1 cellular context compared by ENCODE assay signal in the genomic region with DNA sequence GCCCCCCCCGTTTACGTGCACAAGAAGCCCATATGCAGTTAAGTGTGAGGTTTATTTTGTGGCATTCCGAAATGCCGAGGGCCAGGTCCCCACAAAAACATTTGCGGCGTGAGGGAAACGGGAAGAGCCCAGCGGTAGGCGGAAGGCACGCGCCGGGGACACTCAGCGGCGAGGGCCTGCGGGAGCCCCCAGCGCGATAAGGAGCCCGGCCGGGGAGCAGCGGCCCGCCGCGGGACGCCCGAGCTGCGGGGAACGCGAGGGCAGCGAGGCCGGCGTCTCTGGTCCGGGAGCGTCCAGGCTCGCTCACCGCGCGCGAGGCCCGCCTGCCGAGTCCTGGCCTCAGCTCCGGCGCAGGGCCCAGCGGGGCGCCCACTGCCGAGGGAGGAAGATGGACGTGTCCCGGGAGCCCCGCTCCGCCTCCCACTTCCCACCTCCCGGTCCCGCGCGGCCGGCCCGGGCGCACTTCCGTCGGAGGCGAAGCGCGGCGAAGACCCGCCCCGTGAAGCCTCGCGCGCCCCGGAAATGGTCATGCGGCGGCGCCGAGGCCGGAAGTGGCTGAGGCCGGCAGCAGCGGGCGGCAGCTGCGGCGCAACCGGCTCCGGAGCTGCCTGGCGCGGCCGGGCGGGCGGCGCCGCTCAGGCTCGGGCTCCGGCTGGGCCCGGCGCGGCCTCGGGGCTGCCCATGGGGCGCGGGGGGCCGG.
TF ChIP-seq lines count a peak whose summit lies in the region.

A gene with protein sequence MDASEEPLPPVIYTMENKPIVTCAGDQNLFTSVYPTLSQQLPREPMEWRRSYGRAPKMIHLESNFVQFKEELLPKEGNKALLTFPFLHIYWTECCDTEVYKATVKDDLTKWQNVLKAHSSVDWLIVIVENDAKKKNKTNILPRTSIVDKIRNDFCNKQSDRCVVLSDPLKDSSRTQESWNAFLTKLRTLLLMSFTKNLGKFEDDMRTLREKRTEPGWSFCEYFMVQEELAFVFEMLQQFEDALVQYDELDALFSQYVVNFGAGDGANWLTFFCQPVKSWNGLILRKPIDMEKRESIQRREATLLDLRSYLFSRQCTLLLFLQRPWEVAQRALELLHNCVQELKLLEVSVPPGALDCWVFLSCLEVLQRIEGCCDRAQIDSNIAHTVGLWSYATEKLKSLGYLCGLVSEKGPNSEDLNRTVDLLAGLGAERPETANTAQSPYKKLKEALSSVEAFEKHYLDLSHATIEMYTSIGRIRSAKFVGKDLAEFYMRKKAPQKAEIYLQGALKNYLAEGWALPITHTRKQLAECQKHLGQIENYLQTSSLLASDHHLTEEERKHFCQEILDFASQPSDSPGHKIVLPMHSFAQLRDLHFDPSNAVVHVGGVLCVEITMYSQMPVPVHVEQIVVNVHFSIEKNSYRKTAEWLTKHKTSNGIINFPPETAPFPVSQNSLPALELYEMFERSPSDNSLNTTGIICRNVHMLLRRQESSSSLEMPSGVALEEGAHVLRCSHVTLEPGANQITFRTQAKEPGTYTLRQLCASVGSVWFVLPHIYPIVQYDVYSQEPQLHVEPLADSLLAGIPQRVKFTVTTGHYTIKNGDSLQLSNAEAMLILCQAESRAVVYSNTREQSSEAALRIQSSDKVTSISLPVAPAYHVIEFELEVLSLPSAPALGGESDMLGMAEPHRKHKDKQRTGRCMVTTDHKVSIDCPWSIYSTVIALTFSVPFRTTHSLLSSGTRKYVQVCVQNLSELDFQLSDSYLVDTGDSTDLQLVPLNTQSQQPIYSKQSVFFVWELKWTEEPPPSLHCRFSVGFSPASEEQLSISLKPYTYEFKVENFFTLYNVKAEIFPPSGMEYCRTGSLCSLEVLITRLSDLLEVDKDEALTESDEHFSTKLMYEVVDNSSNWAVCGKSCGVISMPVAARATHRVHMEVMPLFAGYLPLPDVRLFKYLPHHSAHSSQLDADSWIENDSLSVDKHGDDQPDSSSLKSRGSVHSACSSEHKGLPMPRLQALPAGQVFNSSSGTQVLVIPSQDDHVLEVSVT (plus strand): TSS at position 536 of the 700 bp plus-strand sequence. CDS start 185 bp downstream, outside the sequence.

TF ChIP-seq in GM12878, 131 proteins besides CTCF, POLR2A, EP300 and RAD21 (continued from another document and continues in another):
- TF ChIP-seq, protein P1, sequence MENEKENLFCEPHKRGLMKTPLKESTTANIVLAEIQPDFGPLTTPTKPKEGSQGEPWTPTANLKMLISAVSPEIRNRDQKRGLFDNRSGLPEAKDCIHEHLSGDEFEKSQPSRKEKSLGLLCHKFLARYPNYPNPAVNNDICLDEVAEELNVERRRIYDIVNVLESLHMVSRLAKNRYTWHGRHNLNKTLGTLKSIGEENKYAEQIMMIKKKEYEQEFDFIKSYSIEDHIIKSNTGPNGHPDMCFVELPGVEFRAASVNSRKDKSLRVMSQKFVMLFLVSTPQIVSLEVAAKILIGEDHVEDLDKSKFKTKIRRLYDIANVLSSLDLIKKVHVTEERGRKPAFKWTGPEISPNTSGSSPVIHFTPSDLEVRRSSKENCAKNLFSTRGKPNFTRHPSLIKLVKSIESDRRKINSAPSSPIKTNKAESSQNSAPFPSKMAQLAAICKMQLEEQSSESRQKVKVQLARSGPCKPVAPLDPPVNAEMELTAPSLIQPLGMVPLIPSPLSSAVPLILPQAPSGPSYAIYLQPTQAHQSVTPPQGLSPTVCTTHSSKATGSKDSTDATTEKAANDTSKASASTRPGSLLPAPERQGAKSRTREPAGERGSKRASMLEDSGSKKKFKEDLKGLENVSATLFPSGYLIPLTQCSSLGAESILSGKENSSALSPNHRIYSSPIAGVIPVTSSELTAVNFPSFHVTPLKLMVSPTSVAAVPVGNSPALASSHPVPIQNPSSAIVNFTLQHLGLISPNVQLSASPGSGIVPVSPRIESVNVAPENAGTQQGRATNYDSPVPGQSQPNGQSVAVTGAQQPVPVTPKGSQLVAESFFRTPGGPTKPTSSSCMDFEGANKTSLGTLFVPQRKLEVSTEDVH (IDR thresholded peaks at IDR 0.05; ENCODE audit: low read depth, partially characterized antibody) = no peak
- TF ChIP-seq TCF12 (IDR thresholded peaks at IDR 0.05; ENCODE audit: low read depth, low read length) (peak; percentile 52; the same call in 1 of the 2 replicates), CBX3 (IDR thresholded peaks at IDR 0.05; ENCODE audit: borderline replicate concordance, low read depth) (no peak), TCF7 (IDR thresholded peaks at IDR 0.05; ENCODE audit: borderline replicate concordance) (no peak), NFXL1 (IDR thresholded peaks at IDR 0.05; ENCODE audit: borderline replicate concordance) (no peak), BRCA1 (IDR thresholded peaks at IDR 0.05; ENCODE audit: low read depth, low read length) (no peak), MYC (IDR thresholded peaks at IDR 0.05; ENCODE audit: insufficient read depth, insufficient read length, insufficient replicate concordance, low read length, severe bottlenecking) (no peak), CBX5 (IDR thresholded peaks at IDR 0.05; ENCODE audit: low read depth) (no peak), ZBED1 (IDR thresholded peaks at IDR 0.05; ENCODE audit: borderline replicate concordance) (no peak), NFYA (IDR thresholded peaks at IDR 0.05; ENCODE audit: borderline replicate concordance, low read depth, low read length) (no peak), SREBF2 (IDR thresholded peaks at IDR 0.05; ENCODE audit: low read length) (no peak), SPI1 (IDR thresholded peaks at IDR 0.05; ENCODE audit: borderline replicate concordance, insufficient read depth, low read depth, low read length) (peak; percentile 69), PAX8 (IDR thresholded peaks at IDR 0.05) (no peak), RBBP5 (conservative IDR thresholded peaks at IDR 0.05) (no peak), TBL1XR1 (IDR thresholded peaks at IDR 0.05; ENCODE audit: low read depth, low read length) (peak; percentile 25; the same call in 1 of the 2 replicates), HDAC6 (IDR thresholded peaks at IDR 0.05; ENCODE audit: unreplicated experiment) (no peak), ZNF207 (IDR thresholded peaks at IDR 0.05; ENCODE audit: borderline replicate concordance) (peak; percentile 88), TAF1 (IDR thresholded peaks at IDR 0.05; ENCODE audit: borderline replicate concordance, low read depth, low read length) (peak; percentile 75; the same call in 1 of the 2 replicates), MYB (IDR thresholded peaks at IDR 0.05; ENCODE audit: borderline replicate concordance, low read depth, low read length) (no peak), JUND (IDR thresholded peaks at IDR 0.05; ENCODE audit: low read depth, low read length) (no peak), IKZF1 (conservative IDR thresholded peaks at IDR 0.05) (peak; percentile 93), STAT1 (conservative IDR thresholded peaks at IDR 0.05) (0 out of 2 replicates have a peak, but pooled peaks have one; percentile 72), RAD51 (IDR thresholded peaks at IDR 0.05) (no peak), JUNB (IDR thresholded peaks at IDR 0.05) (no peak), WRNIP1 (IDR thresholded peaks at IDR 0.05; ENCODE audit: borderline replicate concordance, low read depth, low read length) (no peak), HCFC1 (IDR thresholded peaks at IDR 0.05; ENCODE audit: low read length) (peak; percentile 72), CBFB (IDR thresholded peaks at IDR 0.05; ENCODE audit: low read depth) (no peak), ZZZ3 (IDR thresholded peaks at IDR 0.05; ENCODE audit: control insufficient read depth, insufficient read length, low read depth) (no peak), ZSCAN29 (IDR thresholded peaks at IDR 0.05) (no peak), ETV6 (conservative IDR thresholded peaks at IDR 0.05 in 1 of 2, IDR thresholded peaks at IDR 0.05 in 1 of 2; ENCODE audit: borderline replicate concordance in 1 of 2, low read depth in 1 of 2) (0 out of 4 replicates have a peak, but pooled peaks of 1 of the 2 experiments have one; percentile 11), SMAD1 (IDR thresholded peaks at IDR 0.05; ENCODE audit: low read depth, partially characterized antibody) (no peak), NR2C1 (IDR thresholded peaks at IDR 0.05) (peak; percentile 60)
- TF ChIP-seq, protein P2, sequence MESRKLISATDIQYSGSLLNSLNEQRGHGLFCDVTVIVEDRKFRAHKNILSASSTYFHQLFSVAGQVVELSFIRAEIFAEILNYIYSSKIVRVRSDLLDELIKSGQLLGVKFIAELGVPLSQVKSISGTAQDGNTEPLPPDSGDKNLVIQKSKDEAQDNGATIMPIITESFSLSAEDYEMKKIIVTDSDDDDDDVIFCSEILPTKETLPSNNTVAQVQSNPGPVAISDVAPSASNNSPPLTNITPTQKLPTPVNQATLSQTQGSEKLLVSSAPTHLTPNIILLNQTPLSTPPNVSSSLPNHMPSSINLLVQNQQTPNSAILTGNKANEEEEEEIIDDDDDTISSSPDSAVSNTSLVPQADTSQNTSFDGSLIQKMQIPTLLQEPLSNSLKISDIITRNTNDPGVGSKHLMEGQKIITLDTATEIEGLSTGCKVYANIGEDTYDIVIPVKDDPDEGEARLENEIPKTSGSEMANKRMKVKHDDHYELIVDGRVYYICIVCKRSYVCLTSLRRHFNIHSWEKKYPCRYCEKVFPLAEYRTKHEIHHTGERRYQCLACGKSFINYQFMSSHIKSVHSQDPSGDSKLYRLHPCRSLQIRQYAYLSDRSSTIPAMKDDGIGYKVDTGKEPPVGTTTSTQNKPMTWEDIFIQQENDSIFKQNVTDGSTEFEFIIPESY (IDR thresholded peaks at IDR 0.05) = no peak
- TF ChIP-seq, protein P3, sequence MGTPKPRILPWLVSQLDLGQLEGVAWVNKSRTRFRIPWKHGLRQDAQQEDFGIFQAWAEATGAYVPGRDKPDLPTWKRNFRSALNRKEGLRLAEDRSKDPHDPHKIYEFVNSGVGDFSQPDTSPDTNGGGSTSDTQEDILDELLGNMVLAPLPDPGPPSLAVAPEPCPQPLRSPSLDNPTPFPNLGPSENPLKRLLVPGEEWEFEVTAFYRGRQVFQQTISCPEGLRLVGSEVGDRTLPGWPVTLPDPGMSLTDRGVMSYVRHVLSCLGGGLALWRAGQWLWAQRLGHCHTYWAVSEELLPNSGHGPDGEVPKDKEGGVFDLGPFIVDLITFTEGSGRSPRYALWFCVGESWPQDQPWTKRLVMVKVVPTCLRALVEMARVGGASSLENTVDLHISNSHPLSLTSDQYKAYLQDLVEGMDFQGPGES (IDR thresholded peaks at IDR 0.05) = no peak
- TF ChIP-seq, protein P4, sequence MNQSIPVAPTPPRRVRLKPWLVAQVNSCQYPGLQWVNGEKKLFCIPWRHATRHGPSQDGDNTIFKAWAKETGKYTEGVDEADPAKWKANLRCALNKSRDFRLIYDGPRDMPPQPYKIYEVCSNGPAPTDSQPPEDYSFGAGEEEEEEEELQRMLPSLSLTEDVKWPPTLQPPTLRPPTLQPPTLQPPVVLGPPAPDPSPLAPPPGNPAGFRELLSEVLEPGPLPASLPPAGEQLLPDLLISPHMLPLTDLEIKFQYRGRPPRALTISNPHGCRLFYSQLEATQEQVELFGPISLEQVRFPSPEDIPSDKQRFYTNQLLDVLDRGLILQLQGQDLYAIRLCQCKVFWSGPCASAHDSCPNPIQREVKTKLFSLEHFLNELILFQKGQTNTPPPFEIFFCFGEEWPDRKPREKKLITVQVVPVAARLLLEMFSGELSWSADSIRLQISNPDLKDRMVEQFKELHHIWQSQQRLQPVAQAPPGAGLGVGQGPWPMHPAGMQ (IDR thresholded peaks at IDR 0.05; ENCODE audit: borderline replicate concordance) = no peak
- TF ChIP-seq, protein P5, sequence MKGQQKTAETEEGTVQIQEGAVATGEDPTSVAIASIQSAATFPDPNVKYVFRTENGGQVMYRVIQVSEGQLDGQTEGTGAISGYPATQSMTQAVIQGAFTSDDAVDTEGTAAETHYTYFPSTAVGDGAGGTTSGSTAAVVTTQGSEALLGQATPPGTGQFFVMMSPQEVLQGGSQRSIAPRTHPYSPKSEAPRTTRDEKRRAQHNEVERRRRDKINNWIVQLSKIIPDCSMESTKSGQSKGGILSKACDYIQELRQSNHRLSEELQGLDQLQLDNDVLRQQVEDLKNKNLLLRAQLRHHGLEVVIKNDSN (IDR thresholded peaks at IDR 0.05; ENCODE audit: borderline replicate concordance, extremely low read length, insufficient read depth, low read depth, low read length) = no peak
- TF ChIP-seq, protein P6, sequence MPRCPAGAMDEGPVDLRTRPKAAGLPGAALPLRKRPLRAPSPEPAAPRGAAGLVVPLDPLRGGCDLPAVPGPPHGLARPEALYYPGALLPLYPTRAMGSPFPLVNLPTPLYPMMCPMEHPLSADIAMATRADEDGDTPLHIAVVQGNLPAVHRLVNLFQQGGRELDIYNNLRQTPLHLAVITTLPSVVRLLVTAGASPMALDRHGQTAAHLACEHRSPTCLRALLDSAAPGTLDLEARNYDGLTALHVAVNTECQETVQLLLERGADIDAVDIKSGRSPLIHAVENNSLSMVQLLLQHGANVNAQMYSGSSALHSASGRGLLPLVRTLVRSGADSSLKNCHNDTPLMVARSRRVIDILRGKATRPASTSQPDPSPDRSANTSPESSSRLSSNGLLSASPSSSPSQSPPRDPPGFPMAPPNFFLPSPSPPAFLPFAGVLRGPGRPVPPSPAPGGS (IDR thresholded peaks at IDR 0.05; ENCODE audit: borderline replicate concordance, insufficient read depth, low read depth, low read length, poor library complexity, severe bottlenecking) = peak; percentile 30
- TF ChIP-seq, protein P7, sequence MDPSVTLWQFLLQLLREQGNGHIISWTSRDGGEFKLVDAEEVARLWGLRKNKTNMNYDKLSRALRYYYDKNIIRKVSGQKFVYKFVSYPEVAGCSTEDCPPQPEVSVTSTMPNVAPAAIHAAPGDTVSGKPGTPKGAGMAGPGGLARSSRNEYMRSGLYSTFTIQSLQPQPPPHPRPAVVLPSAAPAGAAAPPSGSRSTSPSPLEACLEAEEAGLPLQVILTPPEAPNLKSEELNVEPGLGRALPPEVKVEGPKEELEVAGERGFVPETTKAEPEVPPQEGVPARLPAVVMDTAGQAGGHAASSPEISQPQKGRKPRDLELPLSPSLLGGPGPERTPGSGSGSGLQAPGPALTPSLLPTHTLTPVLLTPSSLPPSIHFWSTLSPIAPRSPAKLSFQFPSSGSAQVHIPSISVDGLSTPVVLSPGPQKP (IDR thresholded peaks at IDR 0.05; ENCODE audit: low read depth, low read length) = peak; percentile 68; the same call in 1 of the 2 replicates
- TF ChIP-seq, protein P8, sequence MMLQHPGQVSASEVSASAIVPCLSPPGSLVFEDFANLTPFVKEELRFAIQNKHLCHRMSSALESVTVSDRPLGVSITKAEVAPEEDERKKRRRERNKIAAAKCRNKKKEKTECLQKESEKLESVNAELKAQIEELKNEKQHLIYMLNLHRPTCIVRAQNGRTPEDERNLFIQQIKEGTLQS (IDR thresholded peaks at IDR 0.05; ENCODE audit: borderline replicate concordance, extremely low read depth, low read depth, low read length) = peak; percentile 68; the same call in 1 of the 2 replicates
- TF ChIP-seq, protein P9, sequence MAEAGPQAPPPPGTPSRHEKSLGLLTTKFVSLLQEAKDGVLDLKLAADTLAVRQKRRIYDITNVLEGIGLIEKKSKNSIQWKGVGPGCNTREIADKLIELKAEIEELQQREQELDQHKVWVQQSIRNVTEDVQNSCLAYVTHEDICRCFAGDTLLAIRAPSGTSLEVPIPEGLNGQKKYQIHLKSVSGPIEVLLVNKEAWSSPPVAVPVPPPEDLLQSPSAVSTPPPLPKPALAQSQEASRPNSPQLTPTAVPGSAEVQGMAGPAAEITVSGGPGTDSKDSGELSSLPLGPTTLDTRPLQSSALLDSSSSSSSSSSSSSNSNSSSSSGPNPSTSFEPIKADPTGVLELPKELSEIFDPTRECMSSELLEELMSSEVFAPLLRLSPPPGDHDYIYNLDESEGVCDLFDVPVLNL (IDR thresholded peaks at IDR 0.05; ENCODE audit: low read depth, low read length) = no peak
